In the genomic region with DNA sequence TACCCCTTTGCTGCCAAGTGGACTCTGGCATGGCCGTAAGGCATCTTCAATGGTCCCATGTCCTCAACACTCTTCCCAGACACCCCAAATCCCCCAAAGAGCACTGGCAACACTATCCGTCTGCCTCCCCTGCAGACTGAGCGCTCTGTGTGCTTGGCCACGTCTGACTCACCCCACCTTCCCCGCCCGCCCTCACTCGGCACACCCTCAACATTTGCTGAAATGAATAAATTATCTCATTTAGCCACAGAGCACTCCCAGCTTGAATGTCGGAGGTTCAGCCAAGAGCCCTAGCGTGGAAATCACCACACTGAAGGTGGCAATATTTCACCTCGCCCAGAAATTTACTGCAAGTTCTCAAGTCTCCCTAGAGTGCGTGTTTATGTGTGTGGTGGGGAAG, we compare ENCODE assay signal across 9 cellular contexts. TPM values are rescaled to one million over a fixed set of nuclear protein-coding genes. Genes with fewer than 3 reads are reported as not detected.
DNase-seq lines count a peak whose midpoint lies in the region; ATAC-seq lines count a peak whose summit lies in the region.
"Had no signal": no experiment of that assay in that cellular context is flagged by ENCODE, and none has a peak within 500 bp of the region (broad histone marks: within the 10 kb centered on the region; RNA-seq: fewer than 3 reads in every experiment).

No MANE protein-coding gene starts in this region.

- no peaks in the 10 kb centered on the region for H3K9me3 Mint-ChIP-seq in activated naive CD8-positive, alpha-beta T cell treated with anti-CD3 and anti-CD28 coated beads, Interleukin-2, amount 50 U/mL, for 24 hours
- no peaks in the 10 kb centered on the region for H3K9me3 Mint-ChIP-seq in T-helper 2 cell treated with Interferon-gamma antibody and Interleukin-4, amounts not matched to agents 5 μg/mL and 100 μg/mL, for 36 hours
- H3K9me3 Mint-ChIP-seq: stimulated activated naive B cell treated with anti-CD40 and anti-IgM and Interleukin-4, amounts not matched to agents 10 μg/mL and 1 μg/mL and 100 μg/mL, for 72 hours had no signal

- H3K4me1 ChIP-seq in BLaER1 = peaks cover 100% of the 10 kb centered on the region
- H3K4me1 ChIP-seq in mucosa of rectum (ENCODE audit: control insufficient read depth in 2 of 2, insufficient read depth in 2 of 2, low read length in 2 of 2) = peaks cover 80 to 82% of the 10 kb centered on the region in 2 donors
- H3K4me1 ChIP-seq in aorta (ENCODE audit: control insufficient read depth in 1 of 2, insufficient read depth in 2 of 2, low read length in 2 of 2) = no peaks in the 10 kb centered on the region

- no peak overlapping the region for H3K27ac Mint-ChIP-seq in activated naive CD8-positive, alpha-beta T cell treated with anti-CD3 and anti-CD28 coated beads, Interleukin-2, amount 50 U/mL, for 24 hours
- no peak overlapping the region for H3K27ac Mint-ChIP-seq in T-helper 2 cell treated with Interferon-gamma antibody and Interleukin-4, amounts not matched to agents 5 μg/mL and 100 μg/mL, for 36 hours
- H3K27ac Mint-ChIP-seq: stimulated activated naive B cell treated with anti-CD40 and anti-IgM and Interleukin-4, amounts not matched to agents 10 μg/mL and 1 μg/mL and 100 μg/mL, for 72 hours had no signal

- WGBS in aorta, 2 donors = 56 to 63% methylated on average over 11 of the region's 11 CpGs

- peak; percentile 96 for ATAC-seq in activated naive CD8-positive, alpha-beta T cell treated with anti-CD3 and anti-CD28 coated beads, Interleukin-2, amount 50 U/mL, for 24 hours
- ATAC-seq in aorta (ENCODE audit: low FRiP score) = peak; percentile 40

- peaks cover 32% of the 10 kb centered on the region for H3K4me1 Mint-ChIP-seq in activated naive CD8-positive, alpha-beta T cell treated with anti-CD3 and anti-CD28 coated beads, Interleukin-2, amount 50 U/mL, for 24 hours
- H3K4me1 Mint-ChIP-seq in T-helper 2 cell treated with Interferon-gamma antibody and Interleukin-4, amounts not matched to agents 5 μg/mL and 100 μg/mL, for 36 hours (ENCODE audit: low read depth) = peaks cover 8% of the 10 kb centered on the region

- H3K27me3 ChIP-seq in BLaER1 (no peaks in the 10 kb centered on the region), mucosa of rectum (ENCODE audit: control insufficient read depth in 2 of 2, insufficient read depth in 2 of 2, low read length in 2 of 2) (peaks cover 0 to 2% of the 10 kb centered on the region in 2 donors), aorta (ENCODE audit: control insufficient read depth in 1 of 2, insufficient read depth in 2 of 2, low read length in 1 of 2) (no peaks in the 10 kb centered on the region)

- intact Hi-C loops in aorta (cut with DNase I) = no loop called here

- peaks cover 37% of the 10 kb centered on the region for H4K20me1 ChIP-seq in BLaER1

- peak overlapping the region; percentile 65; the same call in 1 of the 2 replicates for H3K27ac ChIP-seq in BLaER1
- peak overlapping the region; percentile 83 to 94 for H3K27ac ChIP-seq in mucosa of rectum (ENCODE audit: low read depth in 2 of 2, low read length in 2 of 2)
- H3K27ac ChIP-seq in aorta (ENCODE audit: low read depth in 1 of 2, low read length in 2 of 2) = no peak overlapping the region

- H3K4me3 ChIP-seq in BLaER1 (no peak overlapping the region), mucosa of rectum (ENCODE audit: low read length in 2 of 2) (peak overlapping the region; percentile 67 to 69), aorta (ENCODE audit: low read length in 2 of 2) (no peak overlapping the region)

- H3K4me2 ChIP-seq in BLaER1 = peak overlapping the region; percentile 81

- H3K9me3 ChIP-seq in BLaER1 (no peaks in the 10 kb centered on the region), mucosa of rectum (ENCODE audit: control insufficient read depth in 2 of 2, low read length in 2 of 2) (no peaks in the 10 kb centered on the region), aorta (ENCODE audit: control insufficient read depth, low read length) (no peaks in the 10 kb centered on the region)

- H3K9ac ChIP-seq in BLaER1 = no peak overlapping the region
- peak overlapping the region; percentile 69 to 80 for H3K9ac ChIP-seq in mucosa of rectum (ENCODE audit: low read depth in 1 of 2, low read length in 2 of 2)

- no peak overlapping the region for H3K4me3 Mint-ChIP-seq in activated naive CD8-positive, alpha-beta T cell treated with anti-CD3 and anti-CD28 coated beads, Interleukin-2, amount 50 U/mL, for 24 hours
- no peak overlapping the region for H3K4me3 Mint-ChIP-seq in T-helper 2 cell treated with Interferon-gamma antibody and Interleukin-4, amounts not matched to agents 5 μg/mL and 100 μg/mL, for 36 hours
- H3K4me3 Mint-ChIP-seq: stimulated activated naive B cell treated with anti-CD40 and anti-IgM and Interleukin-4, amounts not matched to agents 10 μg/mL and 1 μg/mL and 100 μg/mL, for 72 hours had no signal

- H3K27me3 Mint-ChIP-seq in activated naive CD8-positive, alpha-beta T cell treated with anti-CD3 and anti-CD28 coated beads, Interleukin-2, amount 50 U/mL, for 24 hours = peaks cover 2% of the 10 kb centered on the region
- no peaks in the 10 kb centered on the region for H3K27me3 Mint-ChIP-seq in T-helper 2 cell treated with Interferon-gamma antibody and Interleukin-4, amounts not matched to agents 5 μg/mL and 100 μg/mL, for 36 hours (ENCODE audit: low read depth)

- H3K36me3 ChIP-seq in BLaER1 = no peaks in the 10 kb centered on the region
- no peaks in the 10 kb centered on the region for H3K36me3 ChIP-seq in mucosa of rectum (ENCODE audit: control insufficient read depth in 2 of 2, insufficient read depth in 2 of 2, low read length in 2 of 2)
- no peaks in the 10 kb centered on the region for H3K36me3 ChIP-seq in aorta (ENCODE audit: control insufficient read depth in 1 of 2, insufficient read depth in 2 of 2, low read length in 1 of 2)

- peak; percentile 19 for DNase-seq in NAMALWA (ENCODE audit: low spot score)
- peak; percentile 60 for DNase-seq in activated naive CD8-positive, alpha-beta T cell treated with anti-CD3 and anti-CD28 coated beads, Interleukin-2, amount 50 U/mL, for 24 hours
- no peak for DNase-seq in aorta
- no peak for DNase-seq in T-helper 2 cell treated with Interferon-gamma antibody and Interleukin-4, amounts not matched to agents 5 μg/mL and 100 μg/mL, for 36 hours (ENCODE audit: low spot score)
- no peak for DNase-seq in T1000 (lab: John Stamatoyannopoulos, UW)
- DNase-seq in SKM-1 (lab: John Stamatoyannopoulos, UW; ENCODE audit: unreplicated experiment) = no peak
- DNase-seq: stimulated activated naive B cell treated with anti-CD40 and anti-IgM and Interleukin-4, amounts not matched to agents 10 μg/mL and 1 μg/mL and 100 μg/mL, for 72 hours had no signal

- H3K36me3 Mint-ChIP-seq in activated naive CD8-positive, alpha-beta T cell treated with anti-CD3 and anti-CD28 coated beads, Interleukin-2, amount 50 U/mL, for 24 hours (ENCODE audit: low read depth) = no peaks in the 10 kb centered on the region
- no peaks in the 10 kb centered on the region for H3K36me3 Mint-ChIP-seq in T-helper 2 cell treated with Interferon-gamma antibody and Interleukin-4, amounts not matched to agents 5 μg/mL and 100 μg/mL, for 36 hours (ENCODE audit: low read depth)
- H3K36me3 Mint-ChIP-seq: stimulated activated naive B cell treated with anti-CD40 and anti-IgM and Interleukin-4, amounts not matched to agents 10 μg/mL and 1 μg/mL and 100 μg/mL, for 72 hours had no signal

RNA-seq across cellular contexts. Expression of a gene that starts 46.5 kb away (rescaled TPM):
- total RNA-seq in aorta = 10 to 100 TPM; 29.9 to 42.9 TPM
- polyA plus RNA-seq in aorta = 1 to 10 TPM; 6.1 to 6.9 TPM

Comparison
In these comparisons a context has a peak if more than half of its experiments do, and no peak if none do; other contexts are left out.
1. H3K27ac ChIP-seq: peak in BLaER1 (single experiment) and mucosa of rectum (2 of 2); none in aorta (0 of 2).
2. H3K4me3 ChIP-seq: peak in mucosa of rectum (2 of 2); none in BLaER1 (single experiment) and aorta (0 of 2).
3. DNase-seq: peak in NAMALWA (single experiment) and activated naive CD8-positive, alpha-beta T cell treated with anti-CD3 and anti-CD28 coated beads, Interleukin-2, amount 50 U/mL, for 24 hours (single experiment); none in aorta (0 of 2), T-helper 2 cell treated with Interferon-gamma antibody and Interleukin-4, amounts not matched to agents 5 μg/mL and 100 μg/mL, for 36 hours (single experiment), T1000 (single experiment) and SKM-1 (single experiment).